ENCODE assay signal across 1 cellular context in the genomic region with DNA sequence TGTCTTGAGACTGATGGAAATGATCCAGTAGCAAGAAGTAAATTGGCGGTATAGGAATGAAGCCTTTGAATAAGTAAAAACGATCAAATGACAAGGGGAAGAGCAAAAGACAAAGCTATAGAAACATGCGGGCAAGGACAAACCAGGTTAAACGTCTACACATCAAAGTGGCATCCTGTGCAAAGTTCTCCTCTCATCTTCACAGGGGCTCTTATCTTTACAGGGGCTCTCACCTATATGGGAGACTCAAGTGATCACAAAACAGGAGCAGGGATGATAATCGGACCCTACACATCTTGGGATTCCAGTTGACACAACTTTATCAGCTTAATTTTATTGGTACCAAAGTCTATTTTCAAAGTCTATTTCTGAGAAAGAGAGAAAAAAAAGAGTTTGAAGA.
A peak's percentile ranks its signal among the peaks of the same experiment; 100 is the strongest.
TF ChIP-seq lines count a peak whose summit lies in the region.

No MANE protein-coding gene starts in this region.

TF ChIP-seq in HepG2, 621 proteins besides CTCF, POLR2A, EP300 and RAD21 (continues in another document):
- TF ChIP-seq ZNF414 (CRISPR knock-in tag; IDR thresholded peaks at IDR 0.05), result no peak
- TF ChIP-seq ETV5 (CRISPR knock-in tag; IDR thresholded peaks at IDR 0.05; ENCODE audit: borderline replicate concordance), result peak; percentile 49; the same call in 1 of the 2 replicates
- peak; percentile 80 for TF ChIP-seq ISL2 (CRISPR knock-in tag; IDR thresholded peaks at IDR 0.05)
- TF ChIP-seq ZFP36L2 (CRISPR knock-in tag; IDR thresholded peaks at IDR 0.05), result no peak
- TF ChIP-seq, protein P1, sequence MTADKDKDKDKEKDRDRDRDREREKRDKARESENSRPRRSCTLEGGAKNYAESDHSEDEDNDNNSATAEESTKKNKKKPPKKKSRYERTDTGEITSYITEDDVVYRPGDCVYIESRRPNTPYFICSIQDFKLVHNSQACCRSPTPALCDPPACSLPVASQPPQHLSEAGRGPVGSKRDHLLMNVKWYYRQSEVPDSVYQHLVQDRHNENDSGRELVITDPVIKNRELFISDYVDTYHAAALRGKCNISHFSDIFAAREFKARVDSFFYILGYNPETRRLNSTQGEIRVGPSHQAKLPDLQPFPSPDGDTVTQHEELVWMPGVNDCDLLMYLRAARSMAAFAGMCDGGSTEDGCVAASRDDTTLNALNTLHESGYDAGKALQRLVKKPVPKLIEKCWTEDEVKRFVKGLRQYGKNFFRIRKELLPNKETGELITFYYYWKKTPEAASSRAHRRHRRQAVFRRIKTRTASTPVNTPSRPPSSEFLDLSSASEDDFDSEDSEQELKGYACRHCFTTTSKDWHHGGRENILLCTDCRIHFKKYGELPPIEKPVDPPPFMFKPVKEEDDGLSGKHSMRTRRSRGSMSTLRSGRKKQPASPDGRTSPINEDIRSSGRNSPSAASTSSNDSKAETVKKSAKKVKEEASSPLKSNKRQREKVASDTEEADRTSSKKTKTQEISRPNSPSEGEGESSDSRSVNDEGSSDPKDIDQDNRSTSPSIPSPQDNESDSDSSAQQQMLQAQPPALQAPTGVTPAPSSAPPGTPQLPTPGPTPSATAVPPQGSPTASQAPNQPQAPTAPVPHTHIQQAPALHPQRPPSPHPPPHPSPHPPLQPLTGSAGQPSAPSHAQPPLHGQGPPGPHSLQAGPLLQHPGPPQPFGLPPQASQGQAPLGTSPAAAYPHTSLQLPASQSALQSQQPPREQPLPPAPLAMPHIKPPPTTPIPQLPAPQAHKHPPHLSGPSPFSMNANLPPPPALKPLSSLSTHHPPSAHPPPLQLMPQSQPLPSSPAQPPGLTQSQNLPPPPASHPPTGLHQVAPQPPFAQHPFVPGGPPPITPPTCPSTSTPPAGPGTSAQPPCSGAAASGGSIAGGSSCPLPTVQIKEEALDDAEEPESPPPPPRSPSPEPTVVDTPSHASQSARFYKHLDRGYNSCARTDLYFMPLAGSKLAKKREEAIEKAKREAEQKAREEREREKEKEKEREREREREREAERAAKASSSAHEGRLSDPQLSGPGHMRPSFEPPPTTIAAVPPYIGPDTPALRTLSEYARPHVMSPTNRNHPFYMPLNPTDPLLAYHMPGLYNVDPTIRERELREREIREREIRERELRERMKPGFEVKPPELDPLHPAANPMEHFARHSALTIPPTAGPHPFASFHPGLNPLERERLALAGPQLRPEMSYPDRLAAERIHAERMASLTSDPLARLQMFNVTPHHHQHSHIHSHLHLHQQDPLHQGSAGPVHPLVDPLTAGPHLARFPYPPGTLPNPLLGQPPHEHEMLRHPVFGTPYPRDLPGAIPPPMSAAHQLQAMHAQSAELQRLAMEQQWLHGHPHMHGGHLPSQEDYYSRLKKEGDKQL (CRISPR knock-in tag; IDR thresholded peaks at IDR 0.05; ENCODE audit: low read depth), result 0 out of 2 replicates have a peak, but pooled peaks have one; percentile 28
- 0 out of 2 replicates have a peak, but pooled peaks have one; percentile 34 for TF ChIP-seq NR2F2 (IDR thresholded peaks at IDR 0.05; ENCODE audit: borderline replicate concordance, low read depth)
- TF ChIP-seq, protein P2, sequence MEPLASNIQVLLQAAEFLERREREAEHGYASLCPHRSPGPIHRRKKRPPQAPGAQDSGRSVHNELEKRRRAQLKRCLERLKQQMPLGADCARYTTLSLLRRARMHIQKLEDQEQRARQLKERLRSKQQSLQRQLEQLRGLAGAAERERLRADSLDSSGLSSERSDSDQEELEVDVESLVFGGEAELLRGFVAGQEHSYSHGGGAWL (CRISPR knock-in tag; IDR thresholded peaks at IDR 0.05), result no peak
- TF ChIP-seq KAT7 (CRISPR knock-in tag; IDR thresholded peaks at IDR 0.05; ENCODE audit: borderline replicate concordance), result no peak
- 0 out of 2 replicates have a peak, but pooled peaks have one; percentile 41 for TF ChIP-seq ARID2 (CRISPR knock-in tag; IDR thresholded peaks at IDR 0.05; ENCODE audit: borderline replicate concordance)
- TF ChIP-seq, protein P3, sequence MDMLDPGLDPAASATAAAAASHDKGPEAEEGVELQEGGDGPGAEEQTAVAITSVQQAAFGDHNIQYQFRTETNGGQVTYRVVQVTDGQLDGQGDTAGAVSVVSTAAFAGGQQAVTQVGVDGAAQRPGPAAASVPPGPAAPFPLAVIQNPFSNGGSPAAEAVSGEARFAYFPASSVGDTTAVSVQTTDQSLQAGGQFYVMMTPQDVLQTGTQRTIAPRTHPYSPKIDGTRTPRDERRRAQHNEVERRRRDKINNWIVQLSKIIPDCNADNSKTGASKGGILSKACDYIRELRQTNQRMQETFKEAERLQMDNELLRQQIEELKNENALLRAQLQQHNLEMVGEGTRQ (IDR thresholded peaks at IDR 0.05; ENCODE audit: low read depth, low read length), result no peak
- TF ChIP-seq, protein P3 (CRISPR knock-in tag; IDR thresholded peaks at IDR 0.05; ENCODE audit: borderline replicate concordance), result no peak
- TF ChIP-seq CEBPZ (IDR thresholded peaks at IDR 0.05; ENCODE audit: low read length), result no peak
- no peak for TF ChIP-seq DR1 (CRISPR knock-in tag; IDR thresholded peaks at IDR 0.05)
- TF ChIP-seq CHD4 (IDR thresholded peaks at IDR 0.05; ENCODE audit: borderline replicate concordance, low read length), result no peak
- no peak for TF ChIP-seq HCFC1 (IDR thresholded peaks at IDR 0.05; ENCODE audit: low read depth, low read length)
- TF ChIP-seq HOXA9 (CRISPR knock-in tag; IDR thresholded peaks at IDR 0.05; ENCODE audit: borderline replicate concordance), result no peak
- TF ChIP-seq SOX5 (CRISPR knock-in tag; IDR thresholded peaks at IDR 0.05; ENCODE audit: borderline replicate concordance), result peak; percentile 89
- peak; percentile 65; the same call in 1 of the 2 replicates for TF ChIP-seq DPF2 (CRISPR knock-in tag; IDR thresholded peaks at IDR 0.05; ENCODE audit: borderline replicate concordance, low read depth)
- no peak for TF ChIP-seq KLF12 (CRISPR knock-in tag; IDR thresholded peaks at IDR 0.05; ENCODE audit: borderline replicate concordance)
- TF ChIP-seq ZNF839 (CRISPR knock-in tag; IDR thresholded peaks at IDR 0.05; ENCODE audit: borderline replicate concordance), result no peak
- no peak for TF ChIP-seq FOXP1 (IDR thresholded peaks at IDR 0.05)
- TF ChIP-seq FOXP1 (CRISPR knock-in tag; IDR thresholded peaks at IDR 0.05), result peak; percentile 32; the same call in 1 of the 2 replicates
- no peak for TF ChIP-seq RAD51 (IDR thresholded peaks at IDR 0.05; ENCODE audit: borderline replicate concordance)
- no peak for TF ChIP-seq ETS1 (CRISPR knock-in tag; IDR thresholded peaks at IDR 0.05)
- 0 out of 2 replicates have a peak, but pooled peaks have one; percentile 61 for TF ChIP-seq SMYD3 (CRISPR knock-in tag; IDR thresholded peaks at IDR 0.05)
- TF ChIP-seq PHF21A (CRISPR knock-in tag; IDR thresholded peaks at IDR 0.05), result peak; percentile 59
- no peak for TF ChIP-seq ZNF7 (CRISPR knock-in tag; IDR thresholded peaks at IDR 0.05)
- TF ChIP-seq ZEB1 (IDR thresholded peaks at IDR 0.05; ENCODE audit: insufficient replicate concordance, low read depth), result peak; percentile 42
- TF ChIP-seq AHDC1 (CRISPR knock-in tag; IDR thresholded peaks at IDR 0.05; ENCODE audit: borderline replicate concordance), result peak; percentile 76; the same call in 1 of the 2 replicates
- no peak for TF ChIP-seq ZFP1 (CRISPR knock-in tag; IDR thresholded peaks at IDR 0.05)
- no peak for TF ChIP-seq ZNF225 (CRISPR knock-in tag; IDR thresholded peaks at IDR 0.05)
- TF ChIP-seq TARDBP (CRISPR knock-in tag; IDR thresholded peaks at IDR 0.05), result peak; percentile 76; the same call in 1 of the 2 replicates
- TF ChIP-seq ZBTB7B (CRISPR knock-in tag; IDR thresholded peaks at IDR 0.05), result 0 out of 2 replicates have a peak, but pooled peaks have one; percentile 29
- peak; percentile 30; the same call in 1 of the 2 replicates for TF ChIP-seq FOXA3 (CRISPR knock-in tag; IDR thresholded peaks at IDR 0.05)
- no peak for TF ChIP-seq ZNF44 (CRISPR knock-in tag; IDR thresholded peaks at IDR 0.05)
- TF ChIP-seq ZNF792 (CRISPR knock-in tag; IDR thresholded peaks at IDR 0.05), result no peak
- TF ChIP-seq JARID2 (CRISPR knock-in tag; IDR thresholded peaks at IDR 0.05; ENCODE audit: insufficient replicate concordance), result no peak
- no peak for TF ChIP-seq ZFYVE20 (CRISPR knock-in tag; IDR thresholded peaks at IDR 0.05; ENCODE audit: borderline replicate concordance, low read depth)
- no peak for TF ChIP-seq ISX (CRISPR knock-in tag; conservative IDR thresholded peaks at IDR 0.05)
- no peak for TF ChIP-seq ZFP82 (CRISPR knock-in tag; IDR thresholded peaks at IDR 0.05; ENCODE audit: borderline replicate concordance)
